Comparison of ENCODE assay signal across 1 cellular context in the genomic region with DNA sequence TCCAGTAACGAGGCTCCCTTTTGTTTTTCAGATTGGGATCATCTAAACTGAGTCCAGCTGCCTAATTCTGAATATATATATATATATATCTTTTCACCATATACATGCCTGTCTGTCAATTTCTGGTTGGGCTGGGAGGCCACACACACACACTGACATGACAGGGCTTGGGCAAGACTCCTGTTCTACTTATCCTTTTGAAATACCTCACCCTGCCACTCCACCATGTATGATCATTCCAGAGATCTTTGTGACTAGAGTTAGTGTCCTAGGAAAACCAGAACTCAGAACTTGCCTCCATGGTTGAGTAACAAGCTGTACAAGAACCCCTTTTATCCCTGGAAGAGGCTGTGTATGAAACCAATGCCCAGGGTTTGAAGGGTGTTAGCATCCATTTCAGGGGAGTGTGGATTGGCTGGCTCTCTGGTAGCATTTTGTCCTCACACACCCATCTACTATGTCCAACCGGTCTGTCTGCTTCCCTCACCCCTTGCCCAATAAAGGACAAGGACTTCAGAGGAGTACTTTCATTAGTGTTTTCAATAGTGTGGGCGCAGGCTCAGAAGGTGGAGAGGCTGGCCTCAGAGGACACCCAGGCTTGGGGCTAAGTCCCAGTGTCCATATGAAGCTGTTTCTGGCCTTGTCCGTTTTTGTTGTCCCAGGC.
TF ChIP-seq lines count a peak whose summit lies in the region.

No MANE protein-coding gene starts in this region.

TF ChIP-seq in HepG2, 621 proteins besides CTCF, POLR2A, EP300 and RAD21:
- TF ChIP-seq ZC3H4 (CRISPR knock-in tag; IDR thresholded peaks at IDR 0.05; ENCODE audit: borderline replicate concordance), result peak; percentile 26; the same call in 1 of the 2 replicates
- 0 out of 2 replicates have a peak, but pooled peaks have one; percentile 6 for TF ChIP-seq POLR2AphosphoS2 (IDR thresholded peaks at IDR 0.05; ENCODE audit: low read depth, low read length)
- 0 out of 2 replicates have a peak, but pooled peaks have one; percentile 41 for TF ChIP-seq ZFP90 (CRISPR knock-in tag; IDR thresholded peaks at IDR 0.05; ENCODE audit: borderline replicate concordance)
- 0 out of 2 replicates have a peak, but pooled peaks have one; percentile 3 for TF ChIP-seq POLR2AphosphoS5 (IDR thresholded peaks at IDR 0.05; ENCODE audit: low read depth, low read length)
- TF ChIP-seq, protein P1, sequence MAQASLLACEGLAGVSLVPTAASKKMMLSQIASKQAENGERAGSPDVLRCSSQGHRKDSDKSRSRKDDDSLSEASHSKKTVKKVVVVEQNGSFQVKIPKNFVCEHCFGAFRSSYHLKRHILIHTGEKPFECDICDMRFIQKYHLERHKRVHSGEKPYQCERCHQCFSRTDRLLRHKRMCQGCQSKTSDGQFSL (CRISPR knock-in tag; IDR thresholded peaks at IDR 0.05), result 0 out of 2 replicates have a peak, but pooled peaks have one; percentile 12
